31 cellular contexts compared by ENCODE assay signal in genomic region chr10:122404576-122404975, GRCh38. TPM values are rescaled to one million over a fixed set of nuclear protein-coding genes. Genes with fewer than 3 reads are reported as not detected.
"Had no signal": no experiment of that assay in that cellular context is flagged by ENCODE, and none has a peak within 500 bp of the region (broad histone marks: within the 10 kb centered on the region; RNA-seq: fewer than 3 reads in every experiment).

No MANE protein-coding gene starts in this region.

- DNase-seq: activated CD4-positive, alpha-beta T cell treated with anti-CD3 and anti-CD28 coated beads for 4 hours; activated CD4-positive, alpha-beta T cell treated with anti-CD3 and anti-CD28 coated beads, Interleukin-2, amount 50 U/mL, for 4 hours; activated CD8-positive, alpha-beta memory T cell treated with anti-CD3 and anti-CD28 coated beads, Interleukin-2, amount 50 U/mL, for 4 hours; activated naive CD4-positive, alpha-beta T cell; activated T-cell treated with anti-CD3 and anti-CD28 coated beads, Interleukin-2, amount 50 U/mL, for 4 hours; amygdala; central memory CD4-positive, alpha-beta T cell; effector CD4-positive, alpha-beta T cell; erythroblast; gastrocnemius medialis; glutamatergic neuron; left cardiac atrium; mammary epithelial cell; natural killer cell; occipital lobe; right cardiac atrium; spleen had no signal

- H3K9me3 Mint-ChIP-seq: activated T-cell treated with anti-CD3 and anti-CD28 coated beads, Interleukin-2, amount 50 U/mL, for 4 hours; dendritic cell treated with granulocyte-macrophage colony-stimulating factor and Interleukin-4, amounts not matched to agents 40 ng/mL and 50 ng/mL, for 4 days; natural killer cell; neural progenitor cell had no signal

- H3K27ac Mint-ChIP-seq: dendritic cell treated with granulocyte-macrophage colony-stimulating factor and Interleukin-4, amounts not matched to agents 40 ng/mL and 50 ng/mL, for 4 days; neural progenitor cell had no signal

- H3K36me3 ChIP-seq: breast epithelium had no signal

- ATAC-seq: activated T-cell treated with anti-CD3 and anti-CD28 coated beads, Interleukin-2, amount 50 U/mL, for 4 hours; gastrocnemius medialis; left cardiac atrium; natural killer cell; right cardiac atrium had no signal

- H3K27me3 ChIP-seq: breast epithelium, gastrocnemius medialis, neural progenitor cell, spleen, tibial nerve had no signal

- H3K36me3 Mint-ChIP-seq: natural killer cell had no signal

- H3K4me1 ChIP-seq: breast epithelium, gastrocnemius medialis, neural progenitor cell had no signal

- H3K4me1 Mint-ChIP-seq: neural progenitor cell had no signal

- H3K27ac ChIP-seq: breast epithelium, neural progenitor cell, spleen, VCaP had no signal

- H3K27me3 Mint-ChIP-seq: dendritic cell treated with granulocyte-macrophage colony-stimulating factor and Interleukin-4, amounts not matched to agents 40 ng/mL and 50 ng/mL, for 4 days had no signal

- H3K9ac ChIP-seq: neural progenitor cell had no signal

- H3K4me3 Mint-ChIP-seq: activated T-cell treated with anti-CD3 and anti-CD28 coated beads, Interleukin-2, amount 50 U/mL, for 4 hours; dendritic cell treated with granulocyte-macrophage colony-stimulating factor and Interleukin-4, amounts not matched to agents 40 ng/mL and 50 ng/mL, for 4 days; natural killer cell; neural progenitor cell had no signal

- H3K4me3 ChIP-seq: breast epithelium, gastrocnemius medialis, neural progenitor cell, spleen, tibial nerve had no signal

- H3K4me2 ChIP-seq: neural progenitor cell had no signal

- H3K9me3 ChIP-seq: breast epithelium, gastrocnemius medialis, spleen, tibial nerve had no signal

- FAIRE-seq: endometrium, keratinocyte, TTC549 had no signal

- H2AFZ ChIP-seq: neural progenitor cell had no signal

RNA-seq across cellular contexts. Expression of gene ARMS2, which starts 49.9 kb away (rescaled TPM):
- total RNA-seq: activated CD8-positive, alpha-beta memory T cell treated with anti-CD3 and anti-CD28 coated beads for 36 hours; activated T-cell treated with anti-CD3 and anti-CD28 coated beads, Interleukin-2, amount 50 U/mL, for 4 hours; breast epithelium; gastrocnemius medialis; left cardiac atrium; natural killer cell; occipital lobe; pulmonary artery endothelial cell; right cardiac atrium; spleen; T-helper 1 cell treated with Interleukin-12 subunit alpha and Interleukin-12 subunit beta and Interleukin-4 antibody, amounts not matched to agents 30 ng/mL and 1 ng/mL, for 36 hours; temporal lobe; tibial nerve; ureter had no signal
- polyA plus RNA-seq: liver, mammary epithelial cell, right cardiac atrium, spleen had no signal

RNA-seq across cellular contexts. Expression of gene HTRA1, which starts 56.8 kb away (rescaled TPM):
- total RNA-seq: activated CD8-positive, alpha-beta memory T cell treated with anti-CD3 and anti-CD28 coated beads for 36 hours; natural killer cell; T-helper 1 cell treated with Interleukin-12 subunit alpha and Interleukin-12 subunit beta and Interleukin-4 antibody, amounts not matched to agents 30 ng/mL and 1 ng/mL, for 36 hours had no signal
